In the genomic region with DNA sequence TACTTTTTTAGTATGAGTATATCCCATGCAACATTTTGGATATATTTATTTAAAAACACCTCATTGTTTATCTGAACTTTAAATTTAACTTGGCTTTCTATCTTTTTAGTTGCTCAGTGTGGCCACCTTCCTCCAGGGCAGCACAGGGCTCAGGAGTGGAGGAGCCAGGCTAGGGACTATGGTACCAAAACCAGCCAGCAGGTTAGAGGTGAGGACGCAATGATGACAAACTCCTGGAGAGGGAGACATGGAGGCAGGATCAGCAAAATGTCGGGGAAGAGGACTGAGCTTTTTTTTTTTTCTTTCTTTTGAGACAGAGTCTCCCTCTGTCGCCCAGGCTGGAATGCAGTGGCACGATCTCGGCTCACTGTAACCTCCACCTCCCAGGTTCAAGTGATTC, we compare ENCODE assay signal across 9 cellular contexts. TPM values are rescaled to one million over a fixed set of nuclear protein-coding genes. Genes with fewer than 3 reads are reported as not detected.
A peak's percentile ranks its signal among the peaks of the same experiment; 100 is the strongest.
DNase-seq lines count a peak whose midpoint lies in the region; ATAC-seq, FAIRE-seq and TF ChIP-seq lines count a peak whose summit lies in the region.
"Had no signal": no experiment of that assay in that cellular context is flagged by ENCODE, and none has a peak within 500 bp of the region (broad histone marks: within the 10 kb centered on the region; RNA-seq: fewer than 3 reads in every experiment).

No MANE protein-coding gene starts in this region.

- H2BK15ac ChIP-seq in H1 (ENCODE audit: low read length): no peak overlapping the region

- no peaks in the 10 kb centered on the region for H3K79me1 ChIP-seq in H1 (ENCODE audit: low read depth, low read length)

- H3K4me3 Mint-ChIP-seq in activated naive CD4-positive, alpha-beta T cell treated with anti-CD3 and anti-CD28 coated beads for 36 hours: no peak overlapping the region

- no peak overlapping the region for H3K18ac ChIP-seq in H1 (ENCODE audit: extremely low read depth, low read length)

- no peak overlapping the region for H3K4me2 ChIP-seq in H1 (ENCODE audit: insufficient read depth in 1 of 2, low read depth in 2 of 2, low read length in 2 of 2)

- no peak overlapping the region for H3K27ac Mint-ChIP-seq in activated naive CD4-positive, alpha-beta T cell treated with anti-CD3 and anti-CD28 coated beads for 36 hours

- peak in 1 of 2 experiments; percentile 44; a peak in 3 of 4 replicates for TF ChIP-seq RAD21 in H1 (IDR thresholded peaks at IDR 0.05 in 1 of 2, conservative IDR thresholded peaks at IDR 0.05 in 1 of 2; ENCODE audit: low read depth in 2 of 2, low read length in 2 of 2)

- H3K23ac ChIP-seq in H1 (ENCODE audit: insufficient read length): no peak overlapping the region

- no peaks in the 10 kb centered on the region for H3K23me2 ChIP-seq in H1 (ENCODE audit: low read depth, low read length)

- no peak overlapping the region for H3K9ac ChIP-seq in H1 (replicated peaks in 1 of 4; ENCODE audit: extremely low read depth in 1 of 4, low read depth in 3 of 4, low read length in 3 of 4)

- no peak for TF ChIP-seq EP300 in H1 (IDR thresholded peaks at IDR 0.05; ENCODE audit: borderline replicate concordance in 1 of 2, low read depth in 2 of 2, low read length in 2 of 2)

- peak overlapping the region; percentile 67; the same call in 1 of the 2 replicates for H2AFZ ChIP-seq in H1 (ENCODE audit: low read length)

- H3K9me3 Mint-ChIP-seq in activated naive CD4-positive, alpha-beta T cell treated with anti-CD3 and anti-CD28 coated beads for 36 hours: no peaks in the 10 kb centered on the region

- WGBS in H1 (ENCODE audit: extremely low coverage in 1 of 2, insufficient coverage in 1 of 2, insufficient read length in 1 of 2, insufficient replicate concordance in 2 of 2, low coverage in 1 of 2, low lambda C conversion rate in 2 of 2, missing lambda C conversion rate in 1 of 2), 2 experiments: 62% methylated on average over 3 of the region's 5 CpGs; no CpG with 5 or more reads in 1 of the 2 experiments

- H4K5ac ChIP-seq in H1 (ENCODE audit: insufficient read length, low read depth, low read length): no peak overlapping the region

- no peak for ATAC-seq in stimulated activated naive CD8-positive, alpha-beta T cell treated with anti-CD3 and anti-CD28 coated beads, Interleukin-15, Interleukin-2, amounts not matched to agents 100 U/mL and 50 U/mL, for 24 hours
- no peak for ATAC-seq in Right ventricle myocardium superior (ENCODE audit: poor library complexity)

- no peak for TF ChIP-seq POLR2A in H1 (IDR thresholded peaks at IDR 0.05; ENCODE audit: control extremely low read depth in 1 of 2, low read depth in 2 of 2, low read length in 2 of 2)

- H3K27me3 ChIP-seq in H1 (replicated peaks in 1 of 4; ENCODE audit: control insufficient read depth in 3 of 4, extremely low read depth in 1 of 4, insufficient read depth in 3 of 4, low read length in 3 of 4): no peaks in the 10 kb centered on the region; a peak in 1 of 7 replicates

- intact Hi-C loops in activated naive CD4-positive, alpha-beta T cell treated with anti-CD3 and anti-CD28 coated beads for 36 hours (cut with micrococcal nuclease): no loop called here
- intact Hi-C loops in Right ventricle myocardium superior (cut with DNase I): no loop called here

- H3K27me3 Mint-ChIP-seq in activated naive CD4-positive, alpha-beta T cell treated with anti-CD3 and anti-CD28 coated beads for 36 hours (ENCODE audit: low read depth): no peaks in the 10 kb centered on the region

- no peaks in the 10 kb centered on the region; a peak in 2 of 7 replicates for H3K4me1 ChIP-seq in H1 (replicated peaks in 1 of 4; ENCODE audit: control insufficient read depth in 3 of 4, insufficient read depth in 4 of 4, low read length in 3 of 4)

- no peak overlapping the region for H2BK120ac ChIP-seq in H1 (replicated peaks; ENCODE audit: low read depth, low read length)

- H4K91ac ChIP-seq in H1 (replicated peaks; ENCODE audit: insufficient read length, low read length): no peak overlapping the region

- peak; percentile 53 for DNase-seq in activated naive CD4-positive, alpha-beta T cell treated with anti-CD3 and anti-CD28 coated beads for 36 hours
- DNase-seq in activated naive CD4-positive, alpha-beta T cell treated with Interleukin-2 at 50 U/mL for 16 hours: no peak
- DNase-seq in NCI-H146 (lab: John Stamatoyannopoulos, UW): peak; percentile 28
- peak; percentile 44 to 66 for DNase-seq in H1 (ENCODE audit: low read depth in 1 of 2, low spot score in 2 of 2)
- peak; percentile 15 for DNase-seq in stimulated activated naive CD8-positive, alpha-beta T cell treated with anti-CD3 and anti-CD28 coated beads, Interleukin-15, Interleukin-2, amounts not matched to agents 100 U/mL and 50 U/mL, for 24 hours
- no peak for DNase-seq in medulla oblongata (ENCODE audit: extremely low spot score)
- no peak for DNase-seq in Right ventricle myocardium superior
- no peak for DNase-seq in germinal center (ENCODE audit: low spot score)

- H3K79me2 ChIP-seq in H1 (ENCODE audit: control insufficient read depth in 1 of 2, insufficient read depth in 2 of 2, low read length in 2 of 2): no peaks in the 10 kb centered on the region

- no peaks in the 10 kb centered on the region for H4K20me1 ChIP-seq in H1 (replicated peaks in 1 of 2; ENCODE audit: control insufficient read depth in 1 of 2, insufficient read depth in 2 of 2, low read length in 2 of 2)

- no peak overlapping the region for H3K56ac ChIP-seq in H1 (replicated peaks; ENCODE audit: insufficient read length, low read depth, low read length)

- H3K14ac ChIP-seq in H1 (ENCODE audit: insufficient read length): no peak overlapping the region

- H2BK12ac ChIP-seq in H1 (ENCODE audit: low read depth, low read length): no peak overlapping the region

- H2BK5ac ChIP-seq in H1 (ENCODE audit: low read depth, low read length): no peak overlapping the region

- no peaks in the 10 kb centered on the region for H3K9me3 ChIP-seq in H1 (ENCODE audit: insufficient read depth in 2 of 2, low read depth in 1 of 2, low read length in 1 of 2)

- peak; percentile 57 to 95 (median 72) for TF ChIP-seq CTCF in H1 (IDR thresholded peaks at IDR 0.05; ENCODE audit: control extremely low read depth in 1 of 3, insufficient read depth in 1 of 3, low read depth in 1 of 3, low read length in 3 of 3)

- H4K8ac ChIP-seq in H1 (ENCODE audit: extremely low read depth, insufficient read depth, low read length): no peak overlapping the region

- POLR2A ChIA-PET in H1 (lab: Charles Lee; ENCODE audit: partially characterized antibody): no interaction called here

- H3K36me3 Mint-ChIP-seq in activated naive CD4-positive, alpha-beta T cell treated with anti-CD3 and anti-CD28 coated beads for 36 hours (ENCODE audit: low read depth): no peaks in the 10 kb centered on the region

- no peak for FAIRE-seq in H1 (lab: Jason Lieb, UNC)

- H3K4ac ChIP-seq in H1 (replicated peaks; ENCODE audit: insufficient read length, low read depth, low read length): no peak overlapping the region

- no peaks in the 10 kb centered on the region for H3K36me3 ChIP-seq in H1 (ENCODE audit: control insufficient read depth in 2 of 4, insufficient read depth in 4 of 4, low read length in 3 of 4)

- H3K4me1 Mint-ChIP-seq in activated naive CD4-positive, alpha-beta T cell treated with anti-CD3 and anti-CD28 coated beads for 36 hours (ENCODE audit: low read depth): peaks cover 14% of the 10 kb centered on the region

- H3K4me3 ChIP-seq in H1 (ENCODE audit: extremely low read depth in 1 of 4, insufficient read depth in 2 of 4, low read depth in 3 of 4, low read length in 4 of 4): no peak overlapping the region

- no peak overlapping the region for H2AK5ac ChIP-seq in H1 (ENCODE audit: low read depth, low read length)

- H3K27ac ChIP-seq in H1 (ENCODE audit: low read depth, low read length): no peak overlapping the region

- CTCF ChIA-PET in activated naive CD4-positive, alpha-beta T cell treated with anti-CD3 and anti-CD28 coated beads for 36 hours (lab: Charles Lee): interaction anchor here (0.7 kb wide), 1 partner anchor 182 kb away, joined by 3 read pairs; no protein-coding TSS in a partner anchor
- CTCF ChIA-PET in H1 (lab: Charles Lee; ENCODE audit: partially characterized antibody): interaction anchor here (0.6 to 5.0 kb wide), 24 partner anchors 9 to 1246 kb away, joined by 3 to 20 read pairs (median 4); no protein-coding TSS in a partner anchor

- no peak overlapping the region for H2BK20ac ChIP-seq in H1 (ENCODE audit: low read length)

TF ChIP-seq in H1, 55 proteins besides CTCF, POLR2A, EP300 and RAD21 (continues in another document):
- peak; percentile 76 for TF ChIP-seq YY1 (IDR thresholded peaks at IDR 0.05; ENCODE audit: low read depth, low read length)
- no peak for TF ChIP-seq CTBP2 (IDR thresholded peaks at IDR 0.05; ENCODE audit: borderline replicate concordance, insufficient read depth, insufficient read length, low read length)
- no peak for TF ChIP-seq NRF1 (IDR thresholded peaks at IDR 0.05; ENCODE audit: low read depth, low read length)
- peak; percentile 55; the same call in 1 of the 2 replicates for TF ChIP-seq CREB1 (IDR thresholded peaks at IDR 0.05)

RNA-seq across cellular contexts. Expression of a gene that starts 29.6 kb away (rescaled TPM):
- total RNA-seq in activated naive CD4-positive, alpha-beta T cell treated with anti-CD3 and anti-CD28 coated beads for 36 hours: 100 to 1,000 TPM; 482 to 500 TPM
- total RNA-seq in H1 (2021; fragmentation: NEBNext Ultra II Directional; extraction: Animal tissue kit (Norgen Biotek cat#: 25700)): 318 and 326 TPM in 2 replicates
- polyA plus RNA-seq in H1 (2011; rRNA removed): 315 and 405 TPM in 2 replicates
- polyA plus RNA-seq in H1 (2011; cell fraction: cytosol; rRNA removed): 585 TPM
- 241 TPM for polyA plus RNA-seq in H1 (2011; cell fraction: nucleus; rRNA removed)
- polyA plus RNA-seq in H1 (2012, experiment 1 of 2): 396 to 462 TPM (median 444 TPM) in 4 replicates
- polyA plus RNA-seq in H1 (2012, experiment 2 of 2): 353 TPM
- 213 TPM for polyA plus RNA-seq in H1 (2013, experiment 1 of 2)
- polyA plus RNA-seq in H1 (2013, experiment 2 of 2): 220 TPM
- 129 and 145 TPM in 2 replicates for polyA minus RNA-seq in H1 (2011; rRNA and poly(A)+ RNA removed)
- polyA minus RNA-seq in H1 (2011; cell fraction: cytosol; rRNA and poly(A)+ RNA removed): 94.5 TPM
- polyA minus RNA-seq in H1 (2011; cell fraction: nucleus; rRNA and poly(A)+ RNA removed): 67.8 TPM
- total RNA-seq in Right ventricle myocardium superior: 326 TPM

RNA-seq across cellular contexts. Expression of a gene that starts 53.4 kb away (rescaled TPM):
- 10 to 100 TPM; 16.3 to 17.2 TPM for total RNA-seq in activated naive CD4-positive, alpha-beta T cell treated with anti-CD3 and anti-CD28 coated beads for 36 hours
- total RNA-seq in H1 (2021; fragmentation: NEBNext Ultra II Directional; extraction: Animal tissue kit (Norgen Biotek cat#: 25700)): not detected in 2 replicates
- polyA plus RNA-seq in H1 (2011; rRNA removed): 0.15 and 0.19 TPM in 2 replicates
- 0.14 TPM for polyA plus RNA-seq in H1 (2011; cell fraction: cytosol; rRNA removed)
- polyA plus RNA-seq in H1 (2011; cell fraction: nucleus; rRNA removed): 0.09 TPM
- polyA plus RNA-seq in H1 (2012, experiment 1 of 2): not detected in 4 replicates
- not detected for polyA plus RNA-seq in H1 (2012, experiment 2 of 2)
- polyA plus RNA-seq in H1 (2013, experiment 1 of 2): 0.10 TPM
- 0.13 TPM for polyA plus RNA-seq in H1 (2013, experiment 2 of 2)
- not detected in 2 replicates for polyA minus RNA-seq in H1 (2011; rRNA and poly(A)+ RNA removed)
- polyA minus RNA-seq in H1 (2011; cell fraction: cytosol; rRNA and poly(A)+ RNA removed): not detected
- not detected for polyA minus RNA-seq in H1 (2011; cell fraction: nucleus; rRNA and poly(A)+ RNA removed)
- total RNA-seq in Right ventricle myocardium superior: 2.6 TPM
- total RNA-seq: dermis microvascular lymphatic vessel endothelial cell had no signal

Comparison
In these comparisons a context has a peak if more than half of its experiments do, and no peak if none do; other contexts are left out.
1. DNase-seq: peak in activated naive CD4-positive, alpha-beta T cell treated with anti-CD3 and anti-CD28 coated beads for 36 hours (single experiment), NCI-H146 (single experiment), H1 (2 of 2) and stimulated activated naive CD8-positive, alpha-beta T cell treated with anti-CD3 and anti-CD28 coated beads, Interleukin-15, Interleukin-2, amounts not matched to agents 100 U/mL and 50 U/mL, for 24 hours (single experiment); none in activated naive CD4-positive, alpha-beta T cell treated with Interleukin-2 at 50 U/mL for 16 hours (single experiment), medulla oblongata (single experiment), Right ventricle myocardium superior (single experiment) and germinal center (single experiment).